In genomic region chr15:40454904-40455391, GRCh38 we compare ENCODE assay signal across 8 cellular contexts. TPM values are rescaled to one million over a fixed set of nuclear protein-coding genes. Genes with fewer than 3 reads are reported as not detected.
A peak's percentile ranks its signal among the peaks of the same experiment; 100 is the strongest.
DNase-seq lines count a peak whose midpoint lies in the region; FAIRE-seq and TF ChIP-seq lines count a peak whose summit lies in the region.
"Had no signal": no experiment of that assay in that cellular context is flagged by ENCODE, and none has a peak within 500 bp of the region (broad histone marks: within the 10 kb centered on the region; RNA-seq: fewer than 3 reads in every experiment).

No MANE protein-coding gene starts in this region.

- H3K4me1 ChIP-seq in osteoblast (ENCODE audit: insufficient read depth, low read length) (peaks cover 16% of the 10 kb centered on the region), transverse colon (peaks cover 22 to 66% (median 41%) of the 10 kb centered on the region in 4 donors), sigmoid colon (peaks cover 0 to 12% (median 10%) of the 10 kb centered on the region in 4 donors)

- H3K27ac ChIP-seq in osteoblast (ENCODE audit: low read depth, low read length) = no peak overlapping the region
- H3K27ac ChIP-seq in transverse colon = no peak overlapping the region
- no peak overlapping the region for H3K27ac ChIP-seq in sigmoid colon
- H3K27ac ChIP-seq: epithelial cell of prostate had no signal

- H3K36me3 ChIP-seq in osteoblast (ENCODE audit: insufficient read depth, low read length) = no peaks in the 10 kb centered on the region
- H3K36me3 ChIP-seq in transverse colon = peaks cover 0 to 7% (median 0%) of the 10 kb centered on the region in 4 donors
- peaks cover 0 to 10% (median 7%) of the 10 kb centered on the region in 4 donors for H3K36me3 ChIP-seq in sigmoid colon

- H3K27me3 ChIP-seq in osteoblast (ENCODE audit: insufficient read depth, low read length) (no peaks in the 10 kb centered on the region), transverse colon (no peaks in the 10 kb centered on the region), sigmoid colon (no peaks in the 10 kb centered on the region)

- in situ Hi-C loops in transverse colon (cut with MboI; ENCODE audit: low pct_ligation_motif_present in 1 of 4, low pct_unique_long_range_greater_than_20kb in 1 of 4, low sequenced_read_pairs in 3 of 4) = no loop called here

- intact Hi-C loops in transverse colon (cut with DNase I; ENCODE audit: low total_unique reads) (no loop called here), sigmoid colon (cut with DNase I) (no loop called here)

- TF ChIP-seq POLR2A in transverse colon (IDR thresholded peaks at IDR 0.05) = no peak
- TF ChIP-seq POLR2A in sigmoid colon (IDR thresholded peaks at IDR 0.05) = no peak

- H4K20me1 ChIP-seq in osteoblast (ENCODE audit: insufficient read depth, low read length) = peaks cover 76% of the 10 kb centered on the region

- DNase-seq in EH (ENCODE audit: low read depth) (peak; percentile 75), RCC 7860 (ENCODE audit: low spot score) (peak; percentile 8), cardiac fibroblast (ENCODE audit: low read depth in 2 of 2) (peak; percentile 25 to 80), osteoblast (ENCODE audit: insufficient read length, low spot score, missing footprints) (peak; percentile 93), pons (ENCODE audit: low spot score) (no peak), transverse colon (no peak), sigmoid colon (no peak)

- 64% methylated on average over 9 of the region's 9 CpGs; no CpG with 5 or more reads in 1 of the 2 donors for WGBS in transverse colon (ENCODE audit: low coverage in 1 of 2), 2 donors
- 58 to 71% methylated on average over 9 of the region's 9 CpGs for WGBS in sigmoid colon, 2 donors

- H3K4me3 ChIP-seq in cardiac fibroblast (replicated peaks in 1 of 2; ENCODE audit: low read depth in 2 of 2, low read length in 2 of 2) = no peak overlapping the region
- H3K4me3 ChIP-seq in osteoblast (ENCODE audit: insufficient read depth, low read length) = no peak overlapping the region
- H3K4me3 ChIP-seq in transverse colon = no peak overlapping the region
- no peak overlapping the region for H3K4me3 ChIP-seq in sigmoid colon

- peak overlapping the region; percentile 37 for H3K4me2 ChIP-seq in osteoblast (ENCODE audit: insufficient read depth, low read length)

- no peak overlapping the region for H2AFZ ChIP-seq in osteoblast (ENCODE audit: low read length)

- TF ChIP-seq CTCF in cardiac fibroblast (IDR thresholded peaks at IDR 0.05; ENCODE audit: low read depth, low read length) = no peak
- no peak for TF ChIP-seq CTCF in osteoblast (IDR thresholded peaks at IDR 0.05; ENCODE audit: extremely low read depth, low read depth, low read length)
- no peak for TF ChIP-seq CTCF in transverse colon (IDR thresholded peaks at IDR 0.05)
- TF ChIP-seq CTCF in sigmoid colon (IDR thresholded peaks at IDR 0.05) = no peak

- no peaks in the 10 kb centered on the region for H3K9me3 ChIP-seq in osteoblast (ENCODE audit: low read depth, low read length)
- no peaks in the 10 kb centered on the region for H3K9me3 ChIP-seq in transverse colon
- H3K9me3 ChIP-seq in sigmoid colon = no peaks in the 10 kb centered on the region

- no peak for FAIRE-seq in RCC 7860 (lab: Jason Lieb, UNC)

- no peak for TF ChIP-seq EP300 in transverse colon (IDR thresholded peaks at IDR 0.05; ENCODE audit: low read depth)
- TF ChIP-seq EP300 in sigmoid colon (IDR thresholded peaks at IDR 0.05) = no peak

- H3K79me2 ChIP-seq in osteoblast (ENCODE audit: insufficient read depth, low read length) = peaks cover 71% of the 10 kb centered on the region

RNA-seq across cellular contexts. Expression of gene BAHD1, which starts 14.2 kb away (rescaled TPM):
- 10.0 and 10.5 TPM in 2 replicates for total RNA-seq in osteoblast
- 10 to 100 TPM in 3 of 4 donors, 1 to 10 TPM in 1; 9.0 to 35.5 (median 26.4) TPM for total RNA-seq in transverse colon
- 10 to 100 TPM in 1 of 4 donors, 1 to 10 TPM in 3; 7.7 to 16.3 (median 9.3) TPM for total RNA-seq in sigmoid colon
- 10 to 100 TPM in 2 of 3 donors, 1 to 10 TPM in 1; 9.6 to 20.2 (median 14.1) TPM for polyA plus RNA-seq in sigmoid colon

RNA-seq across cellular contexts. Expression of gene CHST14, which starts 15.8 kb away (rescaled TPM):
- total RNA-seq in osteoblast = 13.4 and 13.6 TPM in 2 replicates
- total RNA-seq in transverse colon = 1 to 10 TPM in 3 of 4 donors, not detected in 1; 2.9 to 8.8 (median 4.1) TPM
- 10 to 100 TPM in 1 of 4 donors, 1 to 10 TPM in 3; 6.4 to 10.2 (median 7.4) TPM for total RNA-seq in sigmoid colon
- polyA plus RNA-seq in sigmoid colon = 1 to 10 TPM; 1.2 to 6.2 (median 1.2) TPM

RNA-seq across cellular contexts. Expression of gene IVD, which starts 49.4 kb away (rescaled TPM):
- total RNA-seq in osteoblast = 38.6 and 46.3 TPM in 2 replicates
- 100 to 1,000 TPM in 1 of 4 donors, 10 to 100 TPM in 3; 51.4 to 122 (median 58.7) TPM for total RNA-seq in transverse colon
- total RNA-seq in sigmoid colon = 10 to 100 TPM; 33.2 to 59.9 (median 55.4) TPM
- 10 to 100 TPM; 28.8 to 56.0 (median 33.1) TPM for polyA plus RNA-seq in sigmoid colon

Comparison
In these comparisons a context has a peak if more than half of its experiments do, and no peak if none do; other contexts are left out.
1. DNase-seq: peak in EH (single experiment), RCC 7860 (single experiment), cardiac fibroblast (2 of 2) and osteoblast (single experiment); none in pons (single experiment), transverse colon (single experiment) and sigmoid colon (single experiment).